19 cellular contexts compared by ENCODE assay signal in the genomic region with DNA sequence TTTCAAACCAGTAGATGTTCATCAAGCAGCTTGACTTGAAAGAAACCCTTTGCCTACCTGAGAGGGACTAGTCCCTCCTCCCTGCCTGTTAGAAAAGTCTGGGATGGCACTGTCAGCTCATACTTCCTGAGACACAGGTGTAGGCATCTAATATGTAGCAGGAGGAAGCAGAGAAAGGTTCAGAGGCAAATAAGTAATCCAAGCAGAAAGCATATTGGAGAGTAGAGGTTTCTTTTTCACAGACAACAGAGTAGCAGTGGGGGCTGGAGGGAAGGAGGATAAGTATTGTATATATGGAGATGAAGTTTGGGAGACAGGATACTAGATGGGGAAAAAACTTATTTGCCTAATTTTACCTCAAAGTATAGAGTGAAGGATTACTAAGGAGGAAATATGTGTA.
DNase-seq lines count a peak whose midpoint lies in the region; ATAC-seq and TF ChIP-seq lines count a peak whose summit lies in the region.
"Had no signal": no experiment of that assay in that cellular context is flagged by ENCODE, and none has a peak within 500 bp of the region (broad histone marks: within the 10 kb centered on the region; RNA-seq: fewer than 3 reads in every experiment).

No MANE protein-coding gene starts in this region.

- peak overlapping the region; percentile 5 for H3K27ac Mint-ChIP-seq in activated CD8-positive, alpha-beta memory T cell treated with anti-CD3 and anti-CD28 coated beads, Interleukin-2, amount 10 ng/mL, durations not matched to agents 7 days and 5 days

- no peaks in the 10 kb centered on the region for H3K9me3 Mint-ChIP-seq in activated CD8-positive, alpha-beta memory T cell treated with anti-CD3 and anti-CD28 coated beads, Interleukin-2, amount 10 ng/mL, durations not matched to agents 7 days and 5 days (ENCODE audit: low read depth)
- H3K9me3 Mint-ChIP-seq: central memory CD8-positive, alpha-beta T cell; immature natural killer cell; naive thymus-derived CD4-positive, alpha-beta T cell had no signal

- H3K27me3 ChIP-seq in dorsolateral prefrontal cortex (no peaks in the 10 kb centered on the region), aorta (ENCODE audit: control insufficient read depth in 1 of 2, insufficient read depth in 2 of 2, low read length in 1 of 2) (no peaks in the 10 kb centered on the region)
- H3K27me3 ChIP-seq: BE2C, heart left ventricle had no signal

- peaks cover 13% of the 10 kb centered on the region for H3K4me1 Mint-ChIP-seq in activated CD8-positive, alpha-beta memory T cell treated with anti-CD3 and anti-CD28 coated beads, Interleukin-2, amount 10 ng/mL, durations not matched to agents 7 days and 5 days
- H3K4me1 Mint-ChIP-seq: central memory CD8-positive, alpha-beta T cell had no signal

- H3K36me3 Mint-ChIP-seq in activated CD8-positive, alpha-beta memory T cell treated with anti-CD3 and anti-CD28 coated beads, Interleukin-2, amount 10 ng/mL, durations not matched to agents 7 days and 5 days: no peaks in the 10 kb centered on the region

- ATAC-seq in activated CD8-positive, alpha-beta memory T cell treated with anti-CD3 and anti-CD28 coated beads, Interleukin-2, amount 10 ng/mL, durations not matched to agents 7 days and 5 days: no peak
- ATAC-seq in HG03139 (IDR thresholded peaks at IDR 0.05; ENCODE audit: unreplicated experiment): peak; percentile 46
- no peak for ATAC-seq in aorta (ENCODE audit: low FRiP score)
- no peak for ATAC-seq in HG03097 (IDR thresholded peaks at IDR 0.05; ENCODE audit: low FRiP score, unreplicated experiment)
- ATAC-seq: activated CD4-positive, CD25-positive, alpha-beta regulatory T cell treated with anti-CD3 and anti-CD28 coated beads, Interleukin-2, amount 50 U/mL, for 24 hours; heart left ventricle had no signal

- CTCF ChIA-PET in activated CD8-positive, alpha-beta memory T cell treated with anti-CD3 and anti-CD28 coated beads, Interleukin-2, amount 10 ng/mL, durations not matched to agents 7 days and 5 days (lab: Charles Lee): interaction anchor here (0.7 to 6.3 kb wide), 15 partner anchors 9 to 352 kb away, joined by 3 to 33 read pairs (median 3); partner anchors contain the start of genes C4orf46 and FNIP2

- DNase-seq in activated CD8-positive, alpha-beta memory T cell treated with anti-CD3 and anti-CD28 coated beads, Interleukin-2, amount 10 ng/mL, durations not matched to agents 7 days and 5 days: no peak
- no peak for DNase-seq in activated CD8-positive, alpha-beta memory T cell treated with anti-CD3 and anti-CD28 coated beads, Interleukin-2, amount 50 U/mL, for 4 hours
- DNase-seq in dorsolateral prefrontal cortex (no peak), aorta (no peak), occipital lobe (lab: John Stamatoyannopoulos, UW) (no peak), H4 (ENCODE audit: low spot score) (no peak)
- DNase-seq: 8988T; activated effector memory CD4-positive, alpha-beta T cell treated with Interleukin-2 at 50 U/mL for 16 hours; BE2C; HCEC 1CT; heart left ventricle; KG1; NCI-H526 treated with DMSO at 0.1 percent for 48 hours had no signal

- H3K27me3 Mint-ChIP-seq in activated CD8-positive, alpha-beta memory T cell treated with anti-CD3 and anti-CD28 coated beads, Interleukin-2, amount 10 ng/mL, durations not matched to agents 7 days and 5 days: no peaks in the 10 kb centered on the region
- H3K27me3 Mint-ChIP-seq: central memory CD8-positive, alpha-beta T cell; naive thymus-derived CD4-positive, alpha-beta T cell had no signal

- H3K27ac ChIP-seq in dorsolateral prefrontal cortex (peak overlapping the region in 48 of 59 donors; percentile 0 to 74 (median 45)), aorta (ENCODE audit: low read depth in 1 of 2, low read length in 2 of 2) (peak overlapping the region; percentile 45 to 48)

- no peak for TF ChIP-seq CTCF in dorsolateral prefrontal cortex (IDR thresholded peaks at IDR 0.05 in 54 of 56, conservative IDR thresholded peaks at IDR 0.05 in 2 of 56; ENCODE audit: low read depth in 1 of 56, partially characterized antibody in 56 of 56)

- intact Hi-C loops in dorsolateral prefrontal cortex (cut with DNase I): loop anchor here (2.0 to 5.0 kb wide), 4 partner anchors 82 to 597 kb away; partner anchors contain the start of gene FNIP2 (in 2 of the 2)
- intact Hi-C loops in aorta (cut with DNase I): loop anchor here (1.0 to 10.0 kb wide), 5 partner anchors 83 to 594 kb away; partner anchors contain the start of gene FNIP2 (in 1 of the 2)

- H3K36me3 ChIP-seq in aorta (ENCODE audit: control insufficient read depth in 1 of 2, insufficient read depth in 2 of 2, low read length in 1 of 2): peaks cover 0 to 3% of the 10 kb centered on the region in 2 donors
- H3K36me3 ChIP-seq: BE2C had no signal

- peaks cover 0 to 3% of the 10 kb centered on the region in 2 donors for H3K4me1 ChIP-seq in aorta (ENCODE audit: control insufficient read depth in 1 of 2, insufficient read depth in 2 of 2, low read length in 2 of 2)
- H3K4me1 ChIP-seq: BE2C had no signal

- no peak overlapping the region for H3K4me3 Mint-ChIP-seq in activated CD8-positive, alpha-beta memory T cell treated with anti-CD3 and anti-CD28 coated beads, Interleukin-2, amount 10 ng/mL, durations not matched to agents 7 days and 5 days
- H3K4me3 Mint-ChIP-seq: central memory CD8-positive, alpha-beta T cell; immature natural killer cell; naive thymus-derived CD4-positive, alpha-beta T cell had no signal

- no peaks in the 10 kb centered on the region for H3K9me3 ChIP-seq in aorta (ENCODE audit: control insufficient read depth, low read length)
- H3K9me3 ChIP-seq: BE2C, heart left ventricle had no signal

- no peak overlapping the region for H3K4me3 ChIP-seq in dorsolateral prefrontal cortex
- no peak overlapping the region for H3K4me3 ChIP-seq in aorta (ENCODE audit: low read length in 2 of 2)
- H3K4me3 ChIP-seq: heart left ventricle had no signal
